Comparison of ENCODE assay signal across 9 cellular contexts in the genomic region with DNA sequence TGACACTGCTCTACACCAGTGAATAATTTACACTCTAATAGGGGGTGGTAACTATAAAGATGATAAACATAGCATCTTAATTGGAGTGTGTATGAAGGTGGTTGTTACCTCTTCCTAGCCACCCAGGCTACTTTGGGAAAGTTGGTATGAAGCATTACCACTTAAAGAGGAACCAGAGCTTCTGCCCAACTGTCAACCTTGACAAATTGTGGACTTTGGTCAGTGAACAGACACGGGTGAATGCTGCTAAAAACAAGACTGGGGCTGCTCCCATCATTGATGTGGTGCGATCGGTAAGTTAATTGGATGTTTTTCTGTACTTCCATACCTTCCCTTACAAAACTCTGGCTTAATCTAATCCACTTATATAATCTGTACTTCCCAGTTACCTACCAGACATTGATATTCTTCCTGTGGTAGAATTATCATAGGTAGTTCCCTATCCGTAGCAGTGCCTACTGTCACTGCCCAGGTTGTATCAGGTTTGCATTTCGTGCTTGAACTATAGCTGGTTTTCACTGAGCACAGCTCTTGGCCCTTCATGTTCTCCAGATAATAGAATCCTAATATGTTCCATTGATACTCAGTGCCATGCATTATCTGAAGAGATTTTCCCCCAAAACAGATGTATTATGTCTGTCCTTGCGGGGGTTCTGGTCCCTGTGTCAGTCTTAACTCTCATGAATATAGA. TPM values are rescaled to one million over a fixed set of nuclear protein-coding genes. Genes with fewer than 3 reads are reported as not detected.
DNase-seq lines count a peak whose midpoint lies in the region; ATAC-seq, FAIRE-seq and TF ChIP-seq lines count a peak whose summit lies in the region.
"Had no signal": no experiment of that assay in that cellular context is flagged by ENCODE, and none has a peak within 500 bp of the region (broad histone marks: within the 10 kb centered on the region; RNA-seq: fewer than 3 reads in every experiment).

No MANE protein-coding gene starts in this region.

- FAIRE-seq in GM12878 (lab: Jason Lieb, UNC) (no peak), urothelium cell line (lab: Jason Lieb, UNC) (no peak), D721Med (lab: Jason Lieb, UNC) (no peak)

- no peak for TF ChIP-seq RAD21 in GM12878 (IDR thresholded peaks at IDR 0.05; ENCODE audit: insufficient read depth, low read depth, low read length)

- no peaks in the 10 kb centered on the region for H3K27me3 Mint-ChIP-seq in memory B cell

- H3K27ac Mint-ChIP-seq in memory B cell = peak overlapping the region; percentile 91

- in situ Hi-C loops in GM12878 (cut with MboI) (loop anchor here (5.0 kb wide), 1 partner anchor 273 kb away; no protein-coding TSS in a partner anchor), KBM-7 (cut with MboI; ENCODE audit: low pct_unique_long_range_greater_than_20kb, low sequenced_read_pairs) (no loop called here)

- peaks cover 65% of the 10 kb centered on the region for H3K79me2 ChIP-seq in GM12878 (ENCODE audit: control insufficient read depth, insufficient read depth, low read length)

- H3K4me2 ChIP-seq in GM12878 (ENCODE audit: control insufficient read depth, insufficient read depth) = peak overlapping the region; percentile 81

- H3K27ac ChIP-seq in HUES6 (ENCODE audit: low read depth, low read length) = no peak overlapping the region
- H3K27ac ChIP-seq in GM12878 (ENCODE audit: control insufficient read depth, insufficient read depth) = peak overlapping the region; percentile 99

- H3K9ac ChIP-seq in HUES6 (ENCODE audit: low read length) (peak overlapping the region; percentile 98), GM12878 (ENCODE audit: control insufficient read depth, insufficient read depth, low read length) (peak overlapping the region; percentile 100)

- peaks cover 4% of the 10 kb centered on the region for H3K9me3 Mint-ChIP-seq in memory B cell

- peaks cover 45% of the 10 kb centered on the region for H3K4me1 Mint-ChIP-seq in memory B cell

- no peak for TF ChIP-seq POLR2A in GM12878 (IDR thresholded peaks at IDR 0.05; ENCODE audit: low read depth, low read length)

- H3K4me1 ChIP-seq in HUES6 (ENCODE audit: control insufficient read depth, insufficient read depth, low read length) (peaks cover 27% of the 10 kb centered on the region), GM12878 (ENCODE audit: control insufficient read depth, insufficient read depth, low read length) (peaks cover 26% of the 10 kb centered on the region)

- POLR2A ChIA-PET in GM12878 (lab: Charles Lee) = no interaction called here

- 41% methylated on average over 6 of the region's 6 CpGs for WGBS in GM12878 (ENCODE audit: insufficient coverage, insufficient replicate concordance, low lambda C conversion rate, missing lambda C conversion rate)

- no peak for TF ChIP-seq CTCF in AG10803 (conservative IDR thresholded peaks at IDR 0.05; ENCODE audit: low read length)
- no peak for TF ChIP-seq CTCF in GM12878 (IDR thresholded peaks at IDR 0.05 in 2 of 3, conservative IDR thresholded peaks at IDR 0.05 in 1 of 3; ENCODE audit: control insufficient read depth in 2 of 3, extremely low read depth in 1 of 3, insufficient read depth in 1 of 3, low read depth in 3 of 3, low read length in 3 of 3)
- no peak for TF ChIP-seq CTCF in D721Med (IDR thresholded peaks at IDR 0.05; ENCODE audit: insufficient read depth, missing control alignments)

- peak overlapping the region; percentile 98 for H3K4me3 ChIP-seq in AG10803 (ENCODE audit: low read length)
- peak overlapping the region; percentile 88 for H3K4me3 ChIP-seq in HUES6 (ENCODE audit: low read depth, low read length)
- H3K4me3 ChIP-seq in GM12878 = peak overlapping the region; percentile 88

- H3K4me3 Mint-ChIP-seq in memory B cell = no peak overlapping the region

- no peak for TF ChIP-seq EP300 in GM12878 (IDR thresholded peaks at IDR 0.05; ENCODE audit: borderline replicate concordance in 1 of 2, control insufficient read depth in 1 of 2, low read depth in 2 of 2, low read length in 2 of 2)

- BruUV-seq in GM12878 (replicated peaks; lab: Mats Ljungman, UMichigan) = no TSS peak

- H3K36me3 Mint-ChIP-seq in memory B cell = peaks cover 25% of the 10 kb centered on the region

- DNase-seq in AG10803 (ENCODE audit: low read depth) (no peak), GM12878 (ENCODE audit: low read depth, low spot score) (no peak), memory B cell (ENCODE audit: low spot score in 2 of 2) (no peak), KBM-7 (no peak), urothelium cell line (ENCODE audit: low spot score) (no peak), left lobe of liver (ENCODE audit: low spot score) (no peak), D721Med (ENCODE audit: insufficient read length, low spot score) (no peak)
- DNase-seq: NCI-H2029 had no signal

- intact Hi-C loops in GM12878 (cut with micrococcal nuclease; ENCODE audit: unreplicated experiment) = loop anchor here (1.0 to 10.0 kb wide), 4 partner anchors 129 to 383 kb away; partner anchors contain the start of gene AKIP1

- H3K27me3 ChIP-seq in HUES6 (ENCODE audit: control insufficient read depth, insufficient read depth, low read length) = no peaks in the 10 kb centered on the region
- no peaks in the 10 kb centered on the region for H3K27me3 ChIP-seq in GM12878 (replicated peaks in 1 of 2; ENCODE audit: control insufficient read depth in 2 of 2, insufficient read depth in 2 of 2, low read length in 1 of 2)

- RAD21 ChIA-PET in GM12878 (lab: Charles Lee; ENCODE audit: unreplicated experiment) = no interaction called here

- peaks cover 46% of the 10 kb centered on the region for H3K36me3 ChIP-seq in HUES6 (ENCODE audit: control insufficient read depth, insufficient read depth, low read length)
- H3K36me3 ChIP-seq in GM12878 (ENCODE audit: control insufficient read depth in 2 of 2, insufficient read depth in 2 of 2, low read length in 1 of 2) = peaks cover 8 to 22% of the 10 kb centered on the region in 2 experiments

- ATAC-seq in GM12878 (no peak), memory B cell (ENCODE audit: low read depth) (no peak), left lobe of liver (no peak)

- peaks cover 5% of the 10 kb centered on the region; the same call in 1 of the 2 replicates for H4K20me1 ChIP-seq in GM12878 (ENCODE audit: control insufficient read depth, insufficient read depth)

- SMC1A ChIA-PET in GM12878 (lab: Charles Lee; ENCODE audit: uncharacterized antibody, unreplicated experiment) = no interaction called here

- no peak overlapping the region for H2AFZ ChIP-seq in GM12878 (ENCODE audit: control insufficient read depth, low read depth, low read length)

- CTCF ChIA-PET in GM12878 (lab: Yijun Ruan, JAX) = no interaction called here

- H3K9me3 ChIP-seq in HUES6 (ENCODE audit: control insufficient read depth, insufficient read depth, low read depth, low read length) (no peaks in the 10 kb centered on the region), GM12878 (replicated peaks; ENCODE audit: control insufficient read depth, insufficient read depth, low read length) (no peaks in the 10 kb centered on the region)

RNA-seq across cellular contexts. Expression of gene RPL27A, which starts 2.2 kb away (rescaled TPM):
- total RNA-seq in GM12878 (2013; cell fraction: nucleolus; rRNA removed) = 380 and 397 TPM in 2 replicates
- total RNA-seq in GM12878 (2014; rRNA removed) (1,902 and 2,006 TPM in 2 replicates), GM12878 (2014; rRNA removed; fragmentation: Illumina TruSeq; extraction: Trizol) (2,938 and 2,966 TPM in 2 replicates), GM12878 (2021) (1,300 and 1,372 TPM in 2 replicates), left lobe of liver (215 TPM)
- polyA plus RNA-seq in GM12878 (2011; ENCODE audit: low read depth) = 99,782 TPM
- polyA plus RNA-seq in GM12878 (2011; rRNA removed) (1,334 and 1,354 TPM in 2 replicates), GM12878 (2014; fragmentation: Illumina TruSeq; extraction: Trizol) (2,568 and 4,776 TPM in 2 replicates), GM12878 (2014; fragmentation: Nextera tagmentation; extraction: Ambion mirVana) (1,000 to 10,000 TPM in 1 of 2 experiments, 100 to 1,000 TPM in 1; 978 to 2,052 TPM), GM12878 (2014; rRNA removed) (3,433 and 3,548 TPM in 2 replicates), GM12878 (2016; fragmentation: Nextera tagmentation; extraction: Ambion mirVana) (1,000 to 10,000 TPM; 1,900 to 1,912 TPM)
- polyA plus RNA-seq in GM12878 (2011; cell fraction: cytosol; rRNA removed) = 1,227 and 1,765 TPM in 2 replicates
- polyA plus RNA-seq in GM12878 (2011; cell fraction: nucleus; rRNA removed) = 371 and 419 TPM in 2 replicates
- 2,495 and 3,740 TPM in 2 replicates for polyA plus RNA-seq in GM12878 (2012)
- polyA minus RNA-seq in GM12878 (2011; rRNA and poly(A)+ RNA removed) = 619 and 701 TPM in 2 replicates
- polyA minus RNA-seq in GM12878 (2011; cell fraction: cytosol; rRNA and poly(A)+ RNA removed) = 306 and 309 TPM in 2 replicates
- polyA minus RNA-seq in GM12878 (2011; cell fraction: nucleus; rRNA and poly(A)+ RNA removed) = 252 and 339 TPM in 2 replicates

RNA-seq across cellular contexts. Expression of gene TRIM66, which starts 2.3 kb away (rescaled TPM):
- 127 and 135 TPM in 2 replicates for total RNA-seq in GM12878 (2013; cell fraction: nucleolus; rRNA removed)
- total RNA-seq in GM12878 (2014; rRNA removed) = 7.1 and 7.4 TPM in 2 replicates
- total RNA-seq in GM12878 (2014; rRNA removed; fragmentation: Illumina TruSeq; extraction: Trizol) = 7.8 and 8.4 TPM in 2 replicates
- total RNA-seq in GM12878 (2021) = 11.8 and 13.0 TPM in 2 replicates
- polyA plus RNA-seq in GM12878 (2011; ENCODE audit: low read depth) = 6.9 TPM
- polyA plus RNA-seq in GM12878 (2011; rRNA removed) = 14.0 and 18.2 TPM in 2 replicates
- polyA plus RNA-seq in GM12878 (2011; cell fraction: cytosol; rRNA removed) = 7.1 and 9.6 TPM in 2 replicates
- 62.8 and 75.2 TPM in 2 replicates for polyA plus RNA-seq in GM12878 (2011; cell fraction: nucleus; rRNA removed)
- polyA plus RNA-seq in GM12878 (2012) = 9.5 and 11.0 TPM in 2 replicates
- 14.5 and 19.0 TPM in 2 replicates for polyA plus RNA-seq in GM12878 (2014; fragmentation: Illumina TruSeq; extraction: Trizol)
- polyA plus RNA-seq in GM12878 (2014; fragmentation: Nextera tagmentation; extraction: Ambion mirVana) = 1 to 10 TPM; 1.7 to 2.4 TPM
- polyA plus RNA-seq in GM12878 (2014; rRNA removed) = 12.7 and 14.0 TPM in 2 replicates
- 1 to 10 TPM; 2.8 to 3.9 TPM for polyA plus RNA-seq in GM12878 (2016; fragmentation: Nextera tagmentation; extraction: Ambion mirVana)
- polyA minus RNA-seq in GM12878 (2011; rRNA and poly(A)+ RNA removed) = 23.8 and 39.4 TPM in 2 replicates
- polyA minus RNA-seq in GM12878 (2011; cell fraction: cytosol; rRNA and poly(A)+ RNA removed) = 2.7 TPM in 2 replicates
- polyA minus RNA-seq in GM12878 (2011; cell fraction: nucleus; rRNA and poly(A)+ RNA removed) = 37.7 and 45.6 TPM in 2 replicates
- total RNA-seq in left lobe of liver = 13.3 TPM
